26 cellular contexts compared by ENCODE assay signal in the genomic region with DNA sequence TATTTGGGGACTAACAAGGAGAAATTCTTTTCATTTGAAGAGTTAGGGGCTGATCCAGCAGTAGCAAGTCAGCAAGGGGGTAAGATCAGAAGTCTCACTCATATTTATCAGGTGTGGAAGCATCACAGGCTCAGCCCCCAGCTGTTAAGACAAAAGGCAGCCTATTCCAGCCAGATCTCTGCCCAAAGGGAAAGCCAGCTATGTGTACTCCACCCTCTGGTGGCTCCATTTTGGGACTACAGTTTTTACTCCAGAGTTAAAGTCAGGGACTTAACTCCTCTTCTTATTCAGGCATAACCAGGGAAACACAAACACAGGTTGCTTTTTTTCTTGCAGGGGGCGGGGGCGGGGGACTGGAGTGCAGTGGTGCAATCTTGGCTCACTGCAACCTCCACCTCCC. TPM values are rescaled to one million over a fixed set of nuclear protein-coding genes. Genes with fewer than 3 reads are reported as not detected.
DNase-seq lines count a peak whose midpoint lies in the region; ATAC-seq, FAIRE-seq and TF ChIP-seq lines count a peak whose summit lies in the region.
"Had no signal": no experiment of that assay in that cellular context is flagged by ENCODE, and none has a peak within 500 bp of the region (broad histone marks: within the 10 kb centered on the region; RNA-seq: fewer than 3 reads in every experiment).

No MANE protein-coding gene starts in this region.

- WGBS in A549 (ENCODE audit: missing lambda C conversion rate): 100% methylated on average over 2 of the region's 2 CpGs
- WGBS in trophoblast cell (ENCODE audit: extremely low coverage, insufficient coverage, insufficient read length): no CpG with 5 or more reads among the region's 2 CpGs

- no peak overlapping the region for H3K4me3 ChIP-seq in A549
- H3K4me3 ChIP-seq in trophoblast cell (ENCODE audit: low read depth, low read length): no peak overlapping the region
- H3K4me3 ChIP-seq: thyroid gland had no signal

- H3K79me2 ChIP-seq in trophoblast cell (ENCODE audit: control insufficient read depth, insufficient read depth, low read length, poor library complexity): no peaks in the 10 kb centered on the region

- no peak for FAIRE-seq in A549 (lab: Jason Lieb, UNC)

- H2BK120ac ChIP-seq in trophoblast cell (ENCODE audit: insufficient read depth, low read length, poor library complexity): no peak overlapping the region

- H3K36me3 Mint-ChIP-seq in effector memory CD8-positive, alpha-beta T cell (ENCODE audit: insufficient read depth): peaks cover 70% of the 10 kb centered on the region
- H3K36me3 Mint-ChIP-seq in T-cell: peaks cover 59% of the 10 kb centered on the region

- H4K8ac ChIP-seq in trophoblast cell (ENCODE audit: low read depth, low read length): no peak overlapping the region

- no peak overlapping the region for H2AFZ ChIP-seq in trophoblast cell (ENCODE audit: insufficient read depth, low read length, poor library complexity)

- no peak overlapping the region for H3K18ac ChIP-seq in trophoblast cell (ENCODE audit: low read length)

- H3K4ac ChIP-seq in trophoblast cell (ENCODE audit: low read depth, low read length): no peak overlapping the region

- H2BK5ac ChIP-seq in trophoblast cell (ENCODE audit: low read depth, low read length, poor library complexity): no peak overlapping the region

- no peak overlapping the region for H3K23ac ChIP-seq in trophoblast cell (ENCODE audit: low read length)

- H2AK5ac ChIP-seq in trophoblast cell (ENCODE audit: low read length): no peak overlapping the region

- no peak overlapping the region for H3K4me3 Mint-ChIP-seq in effector memory CD8-positive, alpha-beta T cell
- H3K4me3 Mint-ChIP-seq in T-cell: no peak overlapping the region
- H3K4me3 Mint-ChIP-seq: activated CD4-positive, alpha-beta memory T cell treated with anti-CD3 and anti-CD28 coated beads for 36 hours; activated naive CD4-positive, alpha-beta T cell treated with anti-CD3 and anti-CD28 coated beads for 36 hours; CD4-positive, alpha-beta memory T cell; mesothelial cell of epicardium; nephron progenitor cell; T-helper 1 cell treated with Interleukin-12 subunit alpha and Interleukin-12 subunit beta and Interleukin-4 antibody, amounts not matched to agents 30 μg/mL and 1 μg/mL, for 36 hours had no signal

- no peaks in the 10 kb centered on the region for H3K27me3 Mint-ChIP-seq in effector memory CD8-positive, alpha-beta T cell
- no peaks in the 10 kb centered on the region for H3K27me3 Mint-ChIP-seq in T-cell
- H3K27me3 Mint-ChIP-seq: activated CD4-positive, alpha-beta memory T cell treated with anti-CD3 and anti-CD28 coated beads for 36 hours; CD4-positive, alpha-beta memory T cell had no signal

- POLR2A ChIA-PET in A549 (lab: Yijun Ruan, JAX) (no interaction called here), T-cell (lab: Charles Lee) (no interaction called here)

- H3K4me1 ChIP-seq in A549 (peaks cover 12% of the 10 kb centered on the region; the same call in 2 of the 3 replicates), trophoblast cell (ENCODE audit: control insufficient read depth in 1 of 2, insufficient read depth in 2 of 2, low read length in 2 of 2) (no peaks in the 10 kb centered on the region)
- H3K4me1 ChIP-seq: thyroid gland had no signal

- CTCF ChIA-PET in A549 (lab: Yijun Ruan, JAX) (interaction anchor here (0.6 to 3.1 kb wide), 2 partner anchors 8 to 17 kb away, joined by 4 to 13 read pairs; no protein-coding TSS in a partner anchor), T-cell (lab: Charles Lee) (no interaction called here)

- no peak overlapping the region for H4K91ac ChIP-seq in trophoblast cell (ENCODE audit: low read depth, low read length)

- no peak for TF ChIP-seq RAD21 in A549 (conservative IDR thresholded peaks at IDR 0.05 in 1 of 2, IDR thresholded peaks at IDR 0.05 in 1 of 2)

- no peak for TF ChIP-seq POLR2A in A549 (IDR thresholded peaks at IDR 0.05; ENCODE audit: low read length)

- no peak overlapping the region for H3K14ac ChIP-seq in trophoblast cell (ENCODE audit: low read length)

- peak; percentile 59 to 62; a peak in 3 of 6 replicates for ATAC-seq in A549
- ATAC-seq in SK-N-SH treated with all-trans-retinoic acid at 6 μM for 48 hours: peak; percentile 26; the same call in 1 of the 3 replicates
- no peak for ATAC-seq in effector memory CD8-positive, alpha-beta T cell (replicated peaks)
- ATAC-seq in T-cell (replicated peaks in 1 of 4): no peak
- ATAC-seq: left lobe of liver had no signal

- TF ChIP-seq EP300 in A549 (IDR thresholded peaks at IDR 0.05): no peak

- H3K27ac Mint-ChIP-seq in effector memory CD8-positive, alpha-beta T cell: peak overlapping the region; percentile 10 to 21
- no peak overlapping the region for H3K27ac Mint-ChIP-seq in T-cell
- H3K27ac Mint-ChIP-seq: activated CD4-positive, alpha-beta memory T cell treated with anti-CD3 and anti-CD28 coated beads for 36 hours; activated naive CD4-positive, alpha-beta T cell treated with anti-CD3 and anti-CD28 coated beads for 36 hours; mesothelial cell of epicardium; nephron progenitor cell; T-helper 1 cell treated with Interleukin-12 subunit alpha and Interleukin-12 subunit beta and Interleukin-4 antibody, amounts not matched to agents 30 μg/mL and 1 μg/mL, for 36 hours had no signal

- DNase-seq in A549 (ENCODE audit: low read depth in 1 of 2, low spot score in 1 of 2): peak in 1 of 2 experiments; percentile 13
- DNase-seq in effector memory CD8-positive, alpha-beta T cell: no peak
- no peak for DNase-seq in NCI-H2081 treated with DMSO at 0.1 percent for 48 hours (lab: John Stamatoyannopoulos, UW)
- no peak for DNase-seq in trophoblast cell
- DNase-seq in T-cell: no peak
- no peak for DNase-seq in NCI-H446 treated with DMSO at 0.1 percent for 48 hours (lab: John Stamatoyannopoulos, UW)
- DNase-seq: ACHN; activated CD4-positive, alpha-beta memory T cell treated with anti-CD3 and anti-CD28 coated beads for 36 hours; activated naive CD4-positive, alpha-beta T cell treated with anti-CD3 and anti-CD28 coated beads for 36 hours; activated T-cell treated with anti-CD3 and anti-CD28 coated beads, Interleukin-2, amount 50 U/mL, for 1 hour; amygdala; CD4-positive, alpha-beta memory T cell; HCEC 1CT; head of caudate nucleus; NCI-H526 treated with DMSO at 0.1 percent for 48 hours; nephron progenitor cell; posterior cingulate gyrus; SHP77; stimulated activated naive CD4-positive, alpha-beta T cell treated with Interleukin-2 at 50 U/mL for 16 hours; thyroid gland had no signal

- no peaks in the 10 kb centered on the region for H3K27me3 ChIP-seq in trophoblast cell (ENCODE audit: insufficient read depth, low read length)
- H3K27me3 ChIP-seq: thyroid gland had no signal

- no peak overlapping the region for H4K12ac ChIP-seq in trophoblast cell (ENCODE audit: low read depth, low read length)

- H3K9me3 Mint-ChIP-seq in effector memory CD8-positive, alpha-beta T cell: no peaks in the 10 kb centered on the region
- H3K9me3 Mint-ChIP-seq in T-cell: no peaks in the 10 kb centered on the region
- H3K9me3 Mint-ChIP-seq: activated CD4-positive, alpha-beta memory T cell treated with anti-CD3 and anti-CD28 coated beads for 36 hours; activated naive CD4-positive, alpha-beta T cell treated with anti-CD3 and anti-CD28 coated beads for 36 hours; CD4-positive, alpha-beta memory T cell; nephron progenitor cell; T-helper 1 cell treated with Interleukin-12 subunit alpha and Interleukin-12 subunit beta and Interleukin-4 antibody, amounts not matched to agents 30 μg/mL and 1 μg/mL, for 36 hours had no signal

- H3K4me1 Mint-ChIP-seq in effector memory CD8-positive, alpha-beta T cell (ENCODE audit: low read depth in 2 of 2): peaks cover 8 to 17% of the 10 kb centered on the region in 2 donors
- H3K4me1 Mint-ChIP-seq in T-cell: peaks cover 0 to 21% (median 9%) of the 10 kb centered on the region in 3 donors
- H3K4me1 Mint-ChIP-seq: mesothelial cell of epicardium had no signal

- H3K9ac ChIP-seq in trophoblast cell (ENCODE audit: low read length): no peak overlapping the region

- peaks cover 12 to 13% of the 10 kb centered on the region in 2 experiments for H3K36me3 ChIP-seq in trophoblast cell (ENCODE audit: control insufficient read depth in 1 of 2, insufficient read depth in 2 of 2, low read length in 2 of 2)

- H3K4me2 ChIP-seq in A549: no peak overlapping the region
- no peak overlapping the region for H3K4me2 ChIP-seq in trophoblast cell (ENCODE audit: low read length)

- TF ChIP-seq CTCF in A549 (IDR thresholded peaks at IDR 0.05) (no peak), GM12873 (IDR thresholded peaks at IDR 0.05; ENCODE audit: insufficient read depth, low read depth, low read length, missing control alignments) (peak; percentile 13)

- no peaks in the 10 kb centered on the region for H3K9me3 ChIP-seq in A549
- no peaks in the 10 kb centered on the region for H3K9me3 ChIP-seq in trophoblast cell (ENCODE audit: insufficient read depth, low read depth, low read length)
- H3K9me3 ChIP-seq: thyroid gland had no signal

- H3K27ac ChIP-seq in A549: no peak overlapping the region
- no peak overlapping the region for H3K27ac ChIP-seq in trophoblast cell (ENCODE audit: low read depth, low read length)
- H3K27ac ChIP-seq: thyroid gland, VCaP had no signal

- no peaks in the 10 kb centered on the region for H3K79me1 ChIP-seq in trophoblast cell (ENCODE audit: low read length)

- no peak overlapping the region for H2BK12ac ChIP-seq in trophoblast cell (ENCODE audit: low read length)

TF ChIP-seq in SK-N-SH treated with all-trans-retinoic acid at 6 μM for 48 hours, 23 proteins besides CTCF, POLR2A, EP300 and RAD21 (continues in another document):
- TF ChIP-seq ZFP3 (CRISPR knock-in tag; IDR thresholded peaks at IDR 0.05): no peak

RNA-seq across cellular contexts. Expression of a gene that starts 19.2 kb away (rescaled TPM):
- polyA plus RNA-seq in A549 (2011; rRNA removed) (92.5 and 92.9 TPM in 2 replicates), A549 (2017; fragmentation: RNase III; extraction: RNeasy Plus Mini Kit Qiagen cat#74134 plus additional on column Dnase treatment) (48.6 to 50.9 TPM (median 50.6 TPM) in 3 replicates)
- polyA plus RNA-seq in A549 (2012; cell fraction: cytosol; rRNA removed): 40.3 and 40.7 TPM in 2 replicates
- 32.3 and 66.4 TPM in 2 replicates for polyA plus RNA-seq in A549 (2012; cell fraction: nucleus; rRNA removed)
- 56.1 and 57.4 TPM in 2 replicates for polyA minus RNA-seq in A549 (2011; rRNA and poly(A)+ RNA removed)
- 58.8 and 62.1 TPM in 2 replicates for polyA plus RNA-seq in trophoblast cell (2013)
- total RNA-seq in T-cell: 100 to 1,000 TPM in 1 of 5 donors, 10 to 100 TPM in 4; 87.3 to 101 (median 91.4) TPM

Comparison
In these comparisons a context has a peak if more than half of its experiments do, and no peak if none do; other contexts are left out.
1. ATAC-seq: peak in A549 (2 of 2) and SK-N-SH treated with all-trans-retinoic acid at 6 μM for 48 hours (single experiment); none in effector memory CD8-positive, alpha-beta T cell (single experiment) and T-cell (0 of 4).
2. H3K27ac Mint-ChIP-seq: peak in effector memory CD8-positive, alpha-beta T cell (2 of 2); none in T-cell (0 of 2).